ENCODE assay signal across 9 cellular contexts in genomic region chr19:48487944-48488343, GRCh38. TPM values are rescaled to one million over a fixed set of nuclear protein-coding genes. Genes with fewer than 3 reads are reported as not detected.
A peak's percentile ranks its signal among the peaks of the same experiment; 100 is the strongest.
DNase-seq lines count a peak whose midpoint lies in the region; ATAC-seq and TF ChIP-seq lines count a peak whose summit lies in the region.
"Had no signal": no experiment of that assay in that cellular context is flagged by ENCODE, and none has a peak within 500 bp of the region (broad histone marks: within the 10 kb centered on the region; RNA-seq: fewer than 3 reads in every experiment).

No MANE protein-coding gene starts in this region.

- intact Hi-C loops in body of pancreas (cut with DNase I) (no loop called here), thyroid gland (cut with DNase I) (no loop called here)

- H3K27me3 ChIP-seq in body of pancreas (no peaks in the 10 kb centered on the region), thyroid gland (no peaks in the 10 kb centered on the region)

- no peak for TF ChIP-seq CTCF in body of pancreas (IDR thresholded peaks at IDR 0.05)
- TF ChIP-seq CTCF in thyroid gland (IDR thresholded peaks at IDR 0.05): no peak
- TF ChIP-seq CTCF in coronary artery (IDR thresholded peaks at IDR 0.05): no peak

- H3K27me3 Mint-ChIP-seq in natural killer cell treated with Interleukin-12 subunit alpha and Interleukin-12 subunit beta and Interleukin-15 and Interleukin-18, amount 100 ng/mL, for 72 hours: peaks cover 5% of the 10 kb centered on the region in 2 donors

- DNase-seq in HS-5 (ENCODE audit: low read depth): peak; percentile 81
- peak; percentile 76 to 93 (median 80) for DNase-seq in body of pancreas
- DNase-seq in iris pigment epithelial cell (ENCODE audit: low read depth): peak; percentile 25
- DNase-seq in thyroid gland: peak; percentile 91 to 93
- no peak for DNase-seq in coronary artery (ENCODE audit: low spot score)
- DNase-seq in natural killer cell treated with Interleukin-12 subunit alpha and Interleukin-12 subunit beta and Interleukin-15 and Interleukin-18, amount 100 ng/mL, for 72 hours (ENCODE audit: low spot score): no peak

- TF ChIP-seq POLR2A in body of pancreas (IDR thresholded peaks at IDR 0.05) (no peak), thyroid gland (IDR thresholded peaks at IDR 0.05) (no peak)

- peak overlapping the region; percentile 54 to 78 (median 70) for H3K27ac ChIP-seq in body of pancreas
- H3K27ac ChIP-seq in thyroid gland: peak overlapping the region; percentile 61 to 80 (median 80)
- peak overlapping the region in 1 of 2 donors; percentile 72 for H3K27ac ChIP-seq in coronary artery

- no peaks in the 10 kb centered on the region for H3K36me3 Mint-ChIP-seq in natural killer cell treated with Interleukin-12 subunit alpha and Interleukin-12 subunit beta and Interleukin-15 and Interleukin-18, amount 100 ng/mL, for 72 hours

- ATAC-seq in body of pancreas: peak; percentile 43
- no peak for ATAC-seq in HG03520 (IDR thresholded peaks at IDR 0.05; ENCODE audit: unreplicated experiment)
- no peak for ATAC-seq in natural killer cell treated with Interleukin-12 subunit alpha and Interleukin-12 subunit beta and Interleukin-15 and Interleukin-18, amount 100 ng/mL, for 72 hours
- no peak for ATAC-seq in GM21576 (IDR thresholded peaks at IDR 0.05; ENCODE audit: unreplicated experiment)
- ATAC-seq: activated T-helper 17 cell treated with anti-CD3 and anti-CD28 coated beads, Interleukin-2, amount 50 U/mL, for 72 hours had no signal

- H3K4me3 Mint-ChIP-seq in natural killer cell treated with Interleukin-12 subunit alpha and Interleukin-12 subunit beta and Interleukin-15 and Interleukin-18, amount 100 ng/mL, for 72 hours: no peak overlapping the region
- H3K4me3 Mint-ChIP-seq: activated T-helper 17 cell treated with anti-CD3 and anti-CD28 coated beads, Interleukin-2, amount 50 U/mL, for 72 hours had no signal

- H3K9me3 ChIP-seq in body of pancreas: no peaks in the 10 kb centered on the region
- no peaks in the 10 kb centered on the region for H3K9me3 ChIP-seq in thyroid gland

- H3K4me3 ChIP-seq in body of pancreas (no peak overlapping the region), thyroid gland (replicated peaks in 1 of 3) (no peak overlapping the region), coronary artery (no peak overlapping the region)

- H3K36me3 ChIP-seq in body of pancreas (replicated peaks in 1 of 2; ENCODE audit: insufficient read depth in 1 of 2, low read depth in 2 of 2) (no peaks in the 10 kb centered on the region), thyroid gland (no peaks in the 10 kb centered on the region)

- no peak overlapping the region for H3K27ac Mint-ChIP-seq in natural killer cell treated with Interleukin-12 subunit alpha and Interleukin-12 subunit beta and Interleukin-15 and Interleukin-18, amount 100 ng/mL, for 72 hours
- H3K27ac Mint-ChIP-seq: activated T-helper 17 cell treated with anti-CD3 and anti-CD28 coated beads, Interleukin-2, amount 50 U/mL, for 72 hours had no signal

- no peaks in the 10 kb centered on the region for H3K9me3 Mint-ChIP-seq in natural killer cell treated with Interleukin-12 subunit alpha and Interleukin-12 subunit beta and Interleukin-15 and Interleukin-18, amount 100 ng/mL, for 72 hours
- H3K9me3 Mint-ChIP-seq: activated T-helper 17 cell treated with anti-CD3 and anti-CD28 coated beads, Interleukin-2, amount 50 U/mL, for 72 hours had no signal

- peaks cover 21 to 23% of the 10 kb centered on the region in 2 donors for H3K4me1 Mint-ChIP-seq in natural killer cell treated with Interleukin-12 subunit alpha and Interleukin-12 subunit beta and Interleukin-15 and Interleukin-18, amount 100 ng/mL, for 72 hours (ENCODE audit: low read depth in 2 of 2)

- peaks cover 21% of the 10 kb centered on the region for H3K4me1 ChIP-seq in body of pancreas
- H3K4me1 ChIP-seq in thyroid gland: peaks cover 20 to 36% of the 10 kb centered on the region in 2 donors

- WGBS in body of pancreas, 2 donors: 66% methylated on average over 8 of the region's 8 CpGs; no CpG with 5 or more reads in 1 of the 2 donors
- 48 to 53% methylated on average over 2 to 8 of the region's 8 CpGs for WGBS in thyroid gland, 2 donors

RNA-seq across cellular contexts. Expression of gene CYTH2, which starts 18.8 kb away (rescaled TPM):
- total RNA-seq in body of pancreas (10 to 100 TPM; 76.1 to 94.2 TPM), thyroid gland (100 to 1,000 TPM in 2 of 4 donors, 10 to 100 TPM in 2; 91.6 to 232 (median 139) TPM)
- total RNA-seq in natural killer cell treated with Interleukin-12 subunit alpha and Interleukin-12 subunit beta and Interleukin-15 and Interleukin-18, amount 100 ng/mL, for 72 hours: 10 to 100 TPM; 66.4 to 66.9 TPM

RNA-seq across cellular contexts. Expression of gene LMTK3, which starts 23.7 kb away (rescaled TPM):
- total RNA-seq in body of pancreas (1 to 10 TPM; 4.2 to 9.6 TPM), thyroid gland (1 to 10 TPM; 3.0 to 7.1 (median 4.6) TPM)
- total RNA-seq in natural killer cell treated with Interleukin-12 subunit alpha and Interleukin-12 subunit beta and Interleukin-15 and Interleukin-18, amount 100 ng/mL, for 72 hours: 1 to 10 TPM in 1 of 2 donors, under 1 TPM in 1; 0.40 to 1.3 TPM

RNA-seq across cellular contexts. Expression of gene KCNJ14, which starts 32.6 kb away (rescaled TPM):
- total RNA-seq in body of pancreas: 1 to 10 TPM in 1 of 2 donors, under 1 TPM in 1; 0.66 to 1.6 TPM
- 1 to 10 TPM; 1.2 to 1.9 (median 1.4) TPM for total RNA-seq in thyroid gland
- 1 to 10 TPM; 2.1 to 4.6 TPM for total RNA-seq in natural killer cell treated with Interleukin-12 subunit alpha and Interleukin-12 subunit beta and Interleukin-15 and Interleukin-18, amount 100 ng/mL, for 72 hours

RNA-seq across cellular contexts. Expression of gene GRWD1, which starts 42.2 kb away (rescaled TPM):
- total RNA-seq in body of pancreas: 10 to 100 TPM; 11.9 TPM
- 10 to 100 TPM; 22.4 to 40.5 (median 29.1) TPM for total RNA-seq in thyroid gland
- 100 to 1,000 TPM in 1 of 2 donors, 10 to 100 TPM in 1; 60.6 to 104 TPM for total RNA-seq in natural killer cell treated with Interleukin-12 subunit alpha and Interleukin-12 subunit beta and Interleukin-15 and Interleukin-18, amount 100 ng/mL, for 72 hours

Comparison
In these comparisons a context has a peak if more than half of its experiments do, and no peak if none do; other contexts are left out.
1. DNase-seq: peak in HS-5 (single experiment), body of pancreas (4 of 4), iris pigment epithelial cell (single experiment) and thyroid gland (2 of 2); none in coronary artery (single experiment) and natural killer cell treated with Interleukin-12 subunit alpha and Interleukin-12 subunit beta and Interleukin-15 and Interleukin-18, amount 100 ng/mL, for 72 hours (single experiment).